Comparison of ENCODE assay signal across 3 cellular contexts in the genomic region with DNA sequence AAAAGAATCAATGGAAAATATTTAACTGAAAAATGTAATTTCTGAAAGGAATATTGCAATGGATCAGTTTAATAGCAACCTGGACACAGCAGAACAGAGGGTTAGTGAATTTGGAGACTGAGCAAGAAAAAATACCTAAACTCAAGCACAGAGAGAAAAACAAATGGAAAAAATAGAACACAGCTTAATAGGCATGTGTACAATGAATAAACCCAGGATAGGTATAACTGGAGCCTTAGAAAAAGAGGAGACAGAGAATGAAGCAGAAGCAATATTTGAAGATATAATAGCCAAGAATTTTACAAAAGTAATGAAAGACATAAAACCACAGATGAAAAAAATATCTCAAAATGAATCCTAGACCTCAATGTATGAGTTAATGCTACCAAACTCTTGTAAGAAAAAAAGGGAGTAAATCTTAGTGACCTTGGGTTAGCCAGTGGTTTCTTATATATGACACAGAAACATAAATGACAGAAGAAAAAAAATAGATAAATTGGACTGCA.
TF ChIP-seq lines count a peak whose summit lies in the region.

No MANE protein-coding gene starts in this region.

TF ChIP-seq in SK-N-SH treated with all-trans-retinoic acid at 6 μM for 48 hours, 23 proteins besides CTCF, POLR2A, EP300 and RAD21:
- TF ChIP-seq ZFP3 (CRISPR knock-in tag; IDR thresholded peaks at IDR 0.05) (no peak), PPARA (CRISPR knock-in tag; IDR thresholded peaks at IDR 0.05; ENCODE audit: borderline replicate concordance) (no peak), ARNTL (CRISPR knock-in tag; IDR thresholded peaks at IDR 0.05; ENCODE audit: borderline replicate concordance, low read depth) (no peak), SNAI2 (CRISPR knock-in tag; IDR thresholded peaks at IDR 0.05) (no peak), ZFP30 (CRISPR knock-in tag; IDR thresholded peaks at IDR 0.05) (peak; percentile 64; the same call in 1 of the 2 replicates)
- TF ChIP-seq, protein P1, sequence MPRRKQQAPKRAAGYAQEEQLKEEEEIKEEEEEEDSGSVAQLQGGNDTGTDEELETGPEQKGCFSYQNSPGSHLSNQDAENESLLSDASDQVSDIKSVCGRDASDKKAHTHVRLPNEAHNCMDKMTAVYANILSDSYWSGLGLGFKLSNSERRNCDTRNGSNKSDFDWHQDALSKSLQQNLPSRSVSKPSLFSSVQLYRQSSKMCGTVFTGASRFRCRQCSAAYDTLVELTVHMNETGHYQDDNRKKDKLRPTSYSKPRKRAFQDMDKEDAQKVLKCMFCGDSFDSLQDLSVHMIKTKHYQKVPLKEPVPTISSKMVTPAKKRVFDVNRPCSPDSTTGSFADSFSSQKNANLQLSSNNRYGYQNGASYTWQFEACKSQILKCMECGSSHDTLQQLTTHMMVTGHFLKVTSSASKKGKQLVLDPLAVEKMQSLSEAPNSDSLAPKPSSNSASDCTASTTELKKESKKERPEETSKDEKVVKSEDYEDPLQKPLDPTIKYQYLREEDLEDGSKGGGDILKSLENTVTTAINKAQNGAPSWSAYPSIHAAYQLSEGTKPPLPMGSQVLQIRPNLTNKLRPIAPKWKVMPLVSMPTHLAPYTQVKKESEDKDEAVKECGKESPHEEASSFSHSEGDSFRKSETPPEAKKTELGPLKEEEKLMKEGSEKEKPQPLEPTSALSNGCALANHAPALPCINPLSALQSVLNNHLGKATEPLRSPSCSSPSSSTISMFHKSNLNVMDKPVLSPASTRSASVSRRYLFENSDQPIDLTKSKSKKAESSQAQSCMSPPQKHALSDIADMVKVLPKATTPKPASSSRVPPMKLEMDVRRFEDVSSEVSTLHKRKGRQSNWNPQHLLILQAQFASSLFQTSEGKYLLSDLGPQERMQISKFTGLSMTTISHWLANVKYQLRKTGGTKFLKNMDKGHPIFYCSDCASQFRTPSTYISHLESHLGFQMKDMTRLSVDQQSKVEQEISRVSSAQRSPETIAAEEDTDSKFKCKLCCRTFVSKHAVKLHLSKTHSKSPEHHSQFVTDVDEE (CRISPR knock-in tag; IDR thresholded peaks at IDR 0.05): no peak
- TF ChIP-seq, protein P2, sequence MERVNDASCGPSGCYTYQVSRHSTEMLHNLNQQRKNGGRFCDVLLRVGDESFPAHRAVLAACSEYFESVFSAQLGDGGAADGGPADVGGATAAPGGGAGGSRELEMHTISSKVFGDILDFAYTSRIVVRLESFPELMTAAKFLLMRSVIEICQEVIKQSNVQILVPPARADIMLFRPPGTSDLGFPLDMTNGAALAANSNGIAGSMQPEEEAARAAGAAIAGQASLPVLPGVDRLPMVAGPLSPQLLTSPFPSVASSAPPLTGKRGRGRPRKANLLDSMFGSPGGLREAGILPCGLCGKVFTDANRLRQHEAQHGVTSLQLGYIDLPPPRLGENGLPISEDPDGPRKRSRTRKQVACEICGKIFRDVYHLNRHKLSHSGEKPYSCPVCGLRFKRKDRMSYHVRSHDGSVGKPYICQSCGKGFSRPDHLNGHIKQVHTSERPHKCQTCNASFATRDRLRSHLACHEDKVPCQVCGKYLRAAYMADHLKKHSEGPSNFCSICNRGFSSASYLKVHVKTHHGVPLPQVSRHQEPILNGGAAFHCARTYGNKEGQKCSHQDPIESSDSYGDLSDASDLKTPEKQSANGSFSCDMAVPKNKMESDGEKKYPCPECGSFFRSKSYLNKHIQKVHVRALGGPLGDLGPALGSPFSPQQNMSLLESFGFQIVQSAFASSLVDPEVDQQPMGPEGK (CRISPR knock-in tag; IDR thresholded peaks at IDR 0.05; ENCODE audit: borderline replicate concordance): no peak

TF ChIP-seq in SK-N-SH, 30 proteins besides CTCF, POLR2A, EP300 and RAD21:
- TF ChIP-seq NRF1 (IDR thresholded peaks at IDR 0.05; ENCODE audit: low read depth, low read length): no peak
- TF ChIP-seq, protein P3, sequence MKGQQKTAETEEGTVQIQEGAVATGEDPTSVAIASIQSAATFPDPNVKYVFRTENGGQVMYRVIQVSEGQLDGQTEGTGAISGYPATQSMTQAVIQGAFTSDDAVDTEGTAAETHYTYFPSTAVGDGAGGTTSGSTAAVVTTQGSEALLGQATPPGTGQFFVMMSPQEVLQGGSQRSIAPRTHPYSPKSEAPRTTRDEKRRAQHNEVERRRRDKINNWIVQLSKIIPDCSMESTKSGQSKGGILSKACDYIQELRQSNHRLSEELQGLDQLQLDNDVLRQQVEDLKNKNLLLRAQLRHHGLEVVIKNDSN (IDR thresholded peaks at IDR 0.05; ENCODE audit: borderline replicate concordance, low read depth): no peak

TF ChIP-seq in K562, 482 proteins besides CTCF, POLR2A, EP300 and RAD21:
- TF ChIP-seq TRIM24 (IDR thresholded peaks at IDR 0.05) (0 out of 4 replicates have a peak, but pooled peaks of 1 of the 2 experiments have one; percentile 35), SNRNP70 (optimal IDR thresholded peaks at IDR 0.05; ENCODE audit: low read depth, low read length) (no peak), TRIM28 (IDR thresholded peaks at IDR 0.05) (peak; percentile 66), SIN3A (IDR thresholded peaks at IDR 0.05; ENCODE audit: borderline replicate concordance in 2 of 2, control insufficient read depth in 1 of 2, low read depth in 2 of 2, low read length in 2 of 2) (no peak), ADNP (tag; IDR thresholded peaks at IDR 0.05) (no peak)
- TF ChIP-seq, protein P4, sequence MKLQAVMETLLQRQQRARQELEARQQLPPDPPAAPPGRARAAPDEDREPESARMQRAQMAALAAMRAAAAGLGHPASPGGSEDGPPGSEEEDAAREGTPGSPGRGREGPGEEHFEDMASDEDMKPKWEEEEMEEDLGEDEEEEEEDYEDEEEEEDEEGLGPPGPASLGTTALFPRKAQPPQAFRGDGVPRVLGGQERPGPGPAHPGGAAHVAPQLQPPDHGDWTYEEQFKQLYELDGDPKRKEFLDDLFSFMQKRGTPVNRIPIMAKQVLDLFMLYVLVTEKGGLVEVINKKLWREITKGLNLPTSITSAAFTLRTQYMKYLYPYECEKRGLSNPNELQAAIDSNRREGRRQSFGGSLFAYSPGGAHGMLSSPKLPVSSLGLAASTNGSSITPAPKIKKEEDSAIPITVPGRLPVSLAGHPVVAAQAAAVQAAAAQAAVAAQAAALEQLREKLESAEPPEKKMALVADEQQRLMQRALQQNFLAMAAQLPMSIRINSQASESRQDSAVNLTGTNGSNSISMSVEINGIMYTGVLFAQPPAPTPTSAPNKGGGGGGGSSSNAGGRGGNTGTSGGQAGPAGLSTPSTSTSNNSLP (IDR thresholded peaks at IDR 0.05; ENCODE audit: borderline replicate concordance, low read depth, low read length): no peak
- TF ChIP-seq, protein P5, sequence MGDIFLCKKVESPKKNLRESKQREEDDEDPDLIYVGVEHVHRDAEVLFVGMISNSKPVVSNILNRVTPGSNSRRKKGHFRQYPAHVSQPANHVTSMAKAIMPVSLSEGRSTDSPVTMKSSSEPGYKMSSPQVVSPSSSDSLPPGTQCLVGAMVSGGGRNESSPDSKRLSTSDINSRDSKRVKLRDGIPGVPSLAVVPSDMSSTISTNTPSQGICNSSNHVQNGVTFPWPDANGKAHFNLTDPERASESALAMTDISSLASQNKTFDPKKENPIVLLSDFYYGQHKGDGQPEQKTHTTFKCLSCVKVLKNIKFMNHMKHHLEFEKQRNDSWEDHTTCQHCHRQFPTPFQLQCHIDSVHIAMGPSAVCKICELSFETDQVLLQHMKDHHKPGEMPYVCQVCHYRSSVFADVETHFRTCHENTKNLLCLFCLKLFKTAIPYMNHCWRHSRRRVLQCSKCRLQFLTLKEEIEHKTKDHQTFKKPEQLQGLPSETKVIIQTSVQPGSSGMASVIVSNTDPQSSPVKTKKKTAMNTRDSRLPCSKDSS (IDR thresholded peaks at IDR 0.05; ENCODE audit: low read depth, partially characterized antibody): peak; percentile 90
